In genomic region chr2:45585267-45585861, GRCh38 we compare ENCODE assay signal across 8 cellular contexts. TPM values are rescaled to one million over a fixed set of nuclear protein-coding genes. Genes with fewer than 3 reads are reported as not detected.
DNase-seq lines count a peak whose midpoint lies in the region; ATAC-seq, FAIRE-seq and TF ChIP-seq lines count a peak whose summit lies in the region.

No MANE protein-coding gene starts in this region.

- no peaks in the 10 kb centered on the region for H4K20me1 ChIP-seq in osteoblast (ENCODE audit: insufficient read depth, low read length)

- peak overlapping the region; percentile 62 for H3K4me2 ChIP-seq in osteoblast (ENCODE audit: insufficient read depth, low read length)

- no peak overlapping the region for H3K4me3 ChIP-seq in SK-N-MC
- peak overlapping the region; percentile 39 for H3K4me3 ChIP-seq in osteoblast (ENCODE audit: insufficient read depth, low read length)

- H3K9ac ChIP-seq in SK-N-MC (ENCODE audit: insufficient read length), result no peak overlapping the region

- H3K27ac ChIP-seq in SK-N-MC (no peak overlapping the region), osteoblast (ENCODE audit: low read depth, low read length) (no peak overlapping the region)

- no peaks in the 10 kb centered on the region for H3K4me1 ChIP-seq in osteoblast (ENCODE audit: insufficient read depth, low read length)

- H2AFZ ChIP-seq in osteoblast (ENCODE audit: low read length), result peak overlapping the region; percentile 23

- FAIRE-seq in HTR-8/SVneo (lab: Jason Lieb, UNC), result no peak

- H3K27me3 ChIP-seq in osteoblast (ENCODE audit: insufficient read depth, low read length), result no peaks in the 10 kb centered on the region

- no peaks in the 10 kb centered on the region for H3K9me3 ChIP-seq in SK-N-MC (ENCODE audit: low read depth, low read length)
- no peaks in the 10 kb centered on the region for H3K9me3 ChIP-seq in osteoblast (ENCODE audit: low read depth, low read length)

- H3K36me3 ChIP-seq in SK-N-MC (ENCODE audit: insufficient read depth, low read length) (no peaks in the 10 kb centered on the region), osteoblast (ENCODE audit: insufficient read depth, low read length) (no peaks in the 10 kb centered on the region)

- TF ChIP-seq CTCF in osteoblast (IDR thresholded peaks at IDR 0.05; ENCODE audit: extremely low read depth, low read depth, low read length), result peak; percentile 83

- peak; percentile 32 for DNase-seq in DMS153 treated with DMSO at 0.1 percent for 48 hours (lab: John Stamatoyannopoulos, UW; ENCODE audit: unreplicated experiment)
- peak; percentile 24 for DNase-seq in HTR-8/SVneo (ENCODE audit: insufficient read length, low spot score)
- DNase-seq in SK-N-MC (ENCODE audit: low read depth, low spot score), result peak; percentile 28
- peak; percentile 65 for DNase-seq in fibroblast of gingiva (ENCODE audit: low read depth)
- peak; percentile 41 for DNase-seq in osteoblast (ENCODE audit: insufficient read length, low spot score, missing footprints)
- DNase-seq in iPS-NIHi7 (ENCODE audit: extremely low spot score), result no peak
- no peak for DNase-seq in NCI-H1436 treated with DMSO at 0.1 percent for 48 hours (lab: John Stamatoyannopoulos, UW)

- no peak for ATAC-seq in HG03280 (IDR thresholded peaks at IDR 0.05; ENCODE audit: unreplicated experiment)

- H3K79me2 ChIP-seq in osteoblast (ENCODE audit: insufficient read depth, low read length), result peaks cover 17% of the 10 kb centered on the region

RNA-seq across cellular contexts. Expression of gene SRBD1, which starts 25.7 kb away (rescaled TPM):
- total RNA-seq in osteoblast, result 17.4 and 22.1 TPM in 2 replicates

Comparison
In these comparisons a context has a peak if more than half of its experiments do, and no peak if none do; other contexts are left out.
1. DNase-seq: peak in DMS153 treated with DMSO at 0.1 percent for 48 hours (single experiment), HTR-8/SVneo (single experiment), SK-N-MC (single experiment), fibroblast of gingiva (single experiment) and osteoblast (single experiment); none in iPS-NIHi7 (single experiment) and NCI-H1436 treated with DMSO at 0.1 percent for 48 hours (single experiment).